1 cellular context compared by ENCODE assay signal in genomic region chr1:204462229-204462561, GRCh38.
TF ChIP-seq lines count a peak whose summit lies in the region.

No MANE protein-coding gene starts in this region.

TF ChIP-seq in endothelial cell of umbilical vein, 7 proteins besides CTCF, POLR2A, EP300 and RAD21:
- TF ChIP-seq FOS (IDR thresholded peaks at IDR 0.05; ENCODE audit: borderline replicate concordance, insufficient read depth, low read length), result no peak
- no peak for TF ChIP-seq POLR2AphosphoS5 (IDR thresholded peaks at IDR 0.05; ENCODE audit: insufficient read depth, low read depth, low read length)
- TF ChIP-seq JUN (IDR thresholded peaks at IDR 0.05; ENCODE audit: borderline replicate concordance, insufficient read depth, insufficient read length, low read depth), result no peak
- no peak for TF ChIP-seq MYC (IDR thresholded peaks at IDR 0.05; ENCODE audit: low read depth, low read length)
- TF ChIP-seq MAX (IDR thresholded peaks at IDR 0.05; ENCODE audit: insufficient read depth, insufficient read length), result no peak
- no peak for TF ChIP-seq GATA2 (IDR thresholded peaks at IDR 0.05; ENCODE audit: insufficient read depth, insufficient read length, low read depth, low read length)
TF ChIP-seq in endothelial cell of umbilical vein: peak in this region for 0.
